Comparison of ENCODE assay signal across 25 cellular contexts in the genomic region with DNA sequence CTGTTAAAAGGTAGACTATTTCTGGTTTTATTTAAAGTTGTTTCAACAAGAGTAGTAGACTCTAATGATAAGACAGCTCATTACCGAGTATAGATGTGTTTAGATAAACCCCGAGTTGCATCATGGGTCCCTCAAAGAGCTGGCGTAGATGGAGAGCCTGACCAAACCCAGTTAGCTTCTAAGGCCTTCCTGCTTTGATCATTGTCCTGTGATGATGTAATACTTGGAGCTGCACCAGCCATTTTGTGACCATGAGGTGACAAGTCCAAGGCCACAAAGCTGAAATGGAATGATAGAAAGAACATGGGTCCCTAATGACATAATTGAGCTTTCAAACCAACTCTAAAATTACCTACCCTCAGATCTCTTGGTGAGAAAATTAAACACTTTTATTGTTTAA.
"Had no signal": no experiment of that assay in that cellular context is flagged by ENCODE, and none has a peak within 500 bp of the region (broad histone marks: within the 10 kb centered on the region; RNA-seq: fewer than 3 reads in every experiment).

No MANE protein-coding gene starts in this region.

- H3K9me3 ChIP-seq: colonic mucosa, esophagus squamous epithelium, gastrocnemius medialis, heart right ventricle, left ventricle myocardium inferior, lower lobe of right lung, mucosa of descending colon had no signal

- H3K4me1 ChIP-seq: colonic mucosa, esophagus squamous epithelium, gastrocnemius medialis, heart right ventricle, left ventricle myocardium inferior, lower lobe of right lung had no signal

- FAIRE-seq: endometrium, islet of Langerhans, keratinocyte had no signal

- H3K36me3 ChIP-seq: colonic mucosa, esophagus squamous epithelium, gastrocnemius medialis, heart right ventricle, left ventricle myocardium inferior, lower lobe of right lung had no signal

- ATAC-seq: effector memory CD8-positive, alpha-beta T cell; esophagus mucosa; gastrocnemius medialis; heart right ventricle; left cardiac atrium; lower lobe of right lung; mucosa of descending colon had no signal

- H3K27me3 ChIP-seq: colonic mucosa, esophagus squamous epithelium, gastrocnemius medialis had no signal

- H3K4me3 ChIP-seq: colonic mucosa, esophagus squamous epithelium, gastrocnemius medialis, heart right ventricle, left ventricle myocardium inferior, lower lobe of right lung, mucosa of descending colon had no signal

- DNase-seq: colonic mucosa; cortex of kidney; effector CD8-positive, alpha-beta T cell; effector memory CD8-positive, alpha-beta T cell; endodermal cell; erythroblast; esophagus squamous epithelium; foreskin fibroblast; foreskin melanocyte; gastrocnemius medialis; glutamatergic neuron; head of caudate nucleus; heart right ventricle; hippocampal formation; left cardiac atrium; left ventricle myocardium inferior; lower lobe of right lung; mesenchymal stem cell; mucosa of descending colon; naive B cell had no signal

- H3K27ac ChIP-seq: colonic mucosa, epithelial cell of prostate, esophagus squamous epithelium, gastrocnemius medialis, heart right ventricle, left ventricle myocardium inferior, lower lobe of right lung had no signal
